In genomic region chr7:151085691-151086620, GRCh38 we compare ENCODE assay signal across 8 cellular contexts. TPM values are rescaled to one million over a fixed set of nuclear protein-coding genes. Genes with fewer than 3 reads are reported as not detected.
DNase-seq lines count a peak whose midpoint lies in the region; ATAC-seq and TF ChIP-seq lines count a peak whose summit lies in the region.

Gene AGAP3 (plus strand): TSS chr7:151086475. CDS start chr7:151086742, 267 bp downstream.

- H3K4me3 Mint-ChIP-seq in natural killer cell treated with Interleukin-12 subunit alpha and Interleukin-12 subunit beta and Interleukin-15 and Interleukin-18, amount 100 ng/mL, for 72 hours = peak within 1 kb of the TSS; percentile 86

- H3K27ac ChIP-seq in RWPE1 (peak within 1 kb of the TSS; percentile 90), thymus (ENCODE audit: low read depth) (peak within 1 kb of the TSS; percentile 20)

- TF ChIP-seq CTCF in RWPE1 (conservative IDR thresholded peaks at IDR 0.05; ENCODE audit: low read depth) (no peak), fibroblast of villous mesenchyme (IDR thresholded peaks at IDR 0.05; ENCODE audit: insufficient read depth, low read depth, low read length) (no peak)

- POLR2A ChIA-PET in RWPE1 (lab: Yijun Ruan, JAX; ENCODE audit: low non-redundant PET) = no interaction called here

- H3K9me3 ChIP-seq in thymus (ENCODE audit: control insufficient read depth) = no peaks in the 10 kb centered on the region

- 1% methylated on average over 81 of the region's 84 CpGs for WGBS in thymus

- H3K4me1 Mint-ChIP-seq in natural killer cell treated with Interleukin-12 subunit alpha and Interleukin-12 subunit beta and Interleukin-15 and Interleukin-18, amount 100 ng/mL, for 72 hours (ENCODE audit: low read depth in 2 of 2) = peaks cover 35 to 37% of the 10 kb centered on the region in 2 donors

- peak; percentile 55 for DNase-seq in DMS153 treated with DMSO at 0.1 percent for 48 hours (lab: John Stamatoyannopoulos, UW; ENCODE audit: unreplicated experiment)
- DNase-seq in KBM-7 = peak; percentile 66
- peak; percentile 74 for DNase-seq in RWPE1 (ENCODE audit: low spot score)
- peak in 3 of 4 experiments; percentile 10 to 57 (median 34) for DNase-seq in activated naive CD4-positive, alpha-beta T cell (lab: John Stamatoyannopoulos, UW)
- DNase-seq in fibroblast of villous mesenchyme (ENCODE audit: low read depth) = peak; percentile 83
- peak; percentile 85 for DNase-seq in natural killer cell treated with Interleukin-12 subunit alpha and Interleukin-12 subunit beta and Interleukin-15 and Interleukin-18, amount 100 ng/mL, for 72 hours (ENCODE audit: low spot score)

- CTCF ChIA-PET in RWPE1 (lab: Yijun Ruan, JAX) = interaction anchor here (0.7 kb wide), 1 partner anchor 28 kb away, joined by 3 read pairs; no protein-coding TSS in a partner anchor

- H3K4me3 ChIP-seq in fibroblast of villous mesenchyme (ENCODE audit: low read depth, low read length) (peak within 1 kb of the TSS; percentile 83), thymus (ENCODE audit: low read length) (peak within 1 kb of the TSS; percentile 62)

- H3K4me1 ChIP-seq in thymus (ENCODE audit: control insufficient read depth, insufficient read depth, low read length) = peaks cover 20% of the 10 kb centered on the region

- H3K27me3 ChIP-seq in thymus (ENCODE audit: control insufficient read depth, insufficient read depth) = peaks cover 62% of the 10 kb centered on the region

- no peaks in the 10 kb centered on the region for H3K9me3 Mint-ChIP-seq in natural killer cell treated with Interleukin-12 subunit alpha and Interleukin-12 subunit beta and Interleukin-15 and Interleukin-18, amount 100 ng/mL, for 72 hours

- peak; percentile 43 for ATAC-seq in GM21529 (IDR thresholded peaks at IDR 0.05; ENCODE audit: unreplicated experiment)
- peak; percentile 63 to 76 for ATAC-seq in natural killer cell treated with Interleukin-12 subunit alpha and Interleukin-12 subunit beta and Interleukin-15 and Interleukin-18, amount 100 ng/mL, for 72 hours

- no peaks in the 10 kb centered on the region for H3K36me3 Mint-ChIP-seq in natural killer cell treated with Interleukin-12 subunit alpha and Interleukin-12 subunit beta and Interleukin-15 and Interleukin-18, amount 100 ng/mL, for 72 hours

- H3K27ac Mint-ChIP-seq in natural killer cell treated with Interleukin-12 subunit alpha and Interleukin-12 subunit beta and Interleukin-15 and Interleukin-18, amount 100 ng/mL, for 72 hours = peak within 1 kb of the TSS; percentile 33 to 56

- in situ Hi-C loops in KBM-7 (cut with MboI; ENCODE audit: low pct_unique_long_range_greater_than_20kb, low sequenced_read_pairs) = no loop called here

- peaks cover 7% of the 10 kb centered on the region for H3K36me3 ChIP-seq in thymus (ENCODE audit: control insufficient read depth, insufficient read depth)

- H3K27me3 Mint-ChIP-seq in natural killer cell treated with Interleukin-12 subunit alpha and Interleukin-12 subunit beta and Interleukin-15 and Interleukin-18, amount 100 ng/mL, for 72 hours = peaks cover 0 to 3% of the 10 kb centered on the region in 2 donors

RNA-seq across cellular contexts. Expression of gene AGAP3, which starts in this region (rescaled TPM):
- total RNA-seq in fibroblast of villous mesenchyme = 59.2 and 83.8 TPM in 2 replicates
- 100 to 1,000 TPM in 1 of 2 donors, 10 to 100 TPM in 1; 28.4 to 101 TPM for total RNA-seq in natural killer cell treated with Interleukin-12 subunit alpha and Interleukin-12 subunit beta and Interleukin-15 and Interleukin-18, amount 100 ng/mL, for 72 hours
- 43.2 TPM for polyA plus RNA-seq in thymus

Comparison
In these comparisons a context has a peak if more than half of its experiments do, and no peak if none do; other contexts are left out.
1. Peak in every context shown above with its lines: DNase-seq, ATAC-seq, H3K4me3 ChIP-seq and H3K27ac ChIP-seq.
2. DNase-seq: peak in every context shown above with its lines; median percentile 85 in natural killer cell treated with Interleukin-12 subunit alpha and Interleukin-12 subunit beta and Interleukin-15 and Interleukin-18, amount 100 ng/mL, for 72 hours; 83 in fibroblast of villous mesenchyme; 74 in RWPE1; 66 in KBM-7; 55 in DMS153 treated with DMSO at 0.1 percent for 48 hours; 34 in activated naive CD4-positive, alpha-beta T cell.